Comparison of ENCODE assay signal across 8 cellular contexts in genomic region chr5:56588636-56589485, GRCh38.
DNase-seq lines count a peak whose midpoint lies in the region; ATAC-seq and TF ChIP-seq lines count a peak whose summit lies in the region.

No MANE protein-coding gene starts in this region.

- peak; percentile 99 for ATAC-seq in HG03139 (IDR thresholded peaks at IDR 0.05; ENCODE audit: unreplicated experiment)
- ATAC-seq in heart left ventricle, result peak; percentile 23 to 71 (median 64)

- WGBS in heart left ventricle, 4 donors, result 44 to 64% (median 55%) methylated on average over 11 to 16 of the region's 16 CpGs
- 91% methylated on average over 16 of the region's 16 CpGs for WGBS in hepatocyte (ENCODE audit: low lambda C conversion rate, missing lambda C conversion rate)

- no peak overlapping the region for H2AFZ ChIP-seq in hepatocyte

- intact Hi-C loops in heart left ventricle (cut with DNase I), result loop anchor here in 5 of 10 donors (1.0 to 10.0 kb wide), 4 partner anchors 107 to 314 kb away; no protein-coding TSS in a partner anchor

- H3K4me1 ChIP-seq in BLaER1, result peaks cover 90% of the 10 kb centered on the region
- H3K4me1 ChIP-seq in heart left ventricle, result peaks cover 4 to 52% (median 39%) of the 10 kb centered on the region in 12 donors
- H3K4me1 ChIP-seq in hepatocyte (ENCODE audit: insufficient read depth), result peaks cover 11% of the 10 kb centered on the region

- no peaks in the 10 kb centered on the region for H3K9me2 ChIP-seq in hepatocyte (replicated peaks; ENCODE audit: insufficient read depth)

- H3K9ac ChIP-seq in BLaER1, result peak overlapping the region; percentile 76

- H3K27ac ChIP-seq in BLaER1 (peak overlapping the region; percentile 89), heart left ventricle (peak overlapping the region; percentile 1 to 84 (median 61)), hepatocyte (no peak overlapping the region)

- H4K20me1 ChIP-seq in BLaER1 (no peaks in the 10 kb centered on the region), hepatocyte (ENCODE audit: insufficient read depth, poor library complexity, severe bottlenecking) (no peaks in the 10 kb centered on the region)

- no peak for TF ChIP-seq POLR2A in heart left ventricle (IDR thresholded peaks at IDR 0.05)

- H3K79me2 ChIP-seq in hepatocyte, result no peaks in the 10 kb centered on the region

- peaks cover 15% of the 10 kb centered on the region for H3K9me3 ChIP-seq in BLaER1
- H3K9me3 ChIP-seq in heart left ventricle, result peaks cover 0 to 9% (median 2%) of the 10 kb centered on the region in 12 donors
- H3K9me3 ChIP-seq in hepatocyte (ENCODE audit: low read depth), result no peaks in the 10 kb centered on the region

- H3K36me3 ChIP-seq in BLaER1, result no peaks in the 10 kb centered on the region
- no peaks in the 10 kb centered on the region for H3K36me3 ChIP-seq in heart left ventricle
- H3K36me3 ChIP-seq in hepatocyte (replicated peaks; ENCODE audit: insufficient read depth, low read depth), result no peaks in the 10 kb centered on the region

- peak overlapping the region; percentile 90 for H3K4me2 ChIP-seq in BLaER1
- H3K4me2 ChIP-seq in hepatocyte, result no peak overlapping the region

- H3K4me3 ChIP-seq in BLaER1, result peak overlapping the region; percentile 49
- no peak overlapping the region for H3K4me3 ChIP-seq in heart left ventricle
- no peak overlapping the region for H3K4me3 ChIP-seq in hepatocyte

- TF ChIP-seq CTCF in heart left ventricle (IDR thresholded peaks at IDR 0.05) (no peak), hepatocyte (IDR thresholded peaks at IDR 0.05; ENCODE audit: poor library complexity) (no peak)

- DNase-seq in GM19238 (ENCODE audit: insufficient read length, low spot score), result peak; percentile 67
- peak; percentile 46 for DNase-seq in activated CD4-positive, CD25-positive, alpha-beta regulatory T cell treated with anti-CD3 and anti-CD28 coated beads, Interleukin-2, amount 50 U/mL, for 72 hours
- DNase-seq in heart left ventricle, result peak; percentile 61 to 86 (median 72)
- DNase-seq in stimulated activated naive CD4-positive, alpha-beta T cell treated with Interleukin-2 at 50 U/mL for 16 hours (lab: John Stamatoyannopoulos, UW), result peak; percentile 20
- no peak for DNase-seq in putamen (ENCODE audit: low spot score)
- DNase-seq in hepatocyte (ENCODE audit: low spot score), result no peak

- H3K27me3 ChIP-seq in BLaER1 (no peaks in the 10 kb centered on the region), heart left ventricle (no peaks in the 10 kb centered on the region), hepatocyte (no peaks in the 10 kb centered on the region)

Comparison
In these comparisons a context has a peak if more than half of its experiments do, and no peak if none do; other contexts are left out.
1. DNase-seq: peak in GM19238 (single experiment), activated CD4-positive, CD25-positive, alpha-beta regulatory T cell treated with anti-CD3 and anti-CD28 coated beads, Interleukin-2, amount 50 U/mL, for 72 hours (single experiment), heart left ventricle (5 of 5) and stimulated activated naive CD4-positive, alpha-beta T cell treated with Interleukin-2 at 50 U/mL for 16 hours (single experiment); none in putamen (single experiment) and hepatocyte (single experiment).